Comparison of ENCODE assay signal across 18 cellular contexts in the genomic region with DNA sequence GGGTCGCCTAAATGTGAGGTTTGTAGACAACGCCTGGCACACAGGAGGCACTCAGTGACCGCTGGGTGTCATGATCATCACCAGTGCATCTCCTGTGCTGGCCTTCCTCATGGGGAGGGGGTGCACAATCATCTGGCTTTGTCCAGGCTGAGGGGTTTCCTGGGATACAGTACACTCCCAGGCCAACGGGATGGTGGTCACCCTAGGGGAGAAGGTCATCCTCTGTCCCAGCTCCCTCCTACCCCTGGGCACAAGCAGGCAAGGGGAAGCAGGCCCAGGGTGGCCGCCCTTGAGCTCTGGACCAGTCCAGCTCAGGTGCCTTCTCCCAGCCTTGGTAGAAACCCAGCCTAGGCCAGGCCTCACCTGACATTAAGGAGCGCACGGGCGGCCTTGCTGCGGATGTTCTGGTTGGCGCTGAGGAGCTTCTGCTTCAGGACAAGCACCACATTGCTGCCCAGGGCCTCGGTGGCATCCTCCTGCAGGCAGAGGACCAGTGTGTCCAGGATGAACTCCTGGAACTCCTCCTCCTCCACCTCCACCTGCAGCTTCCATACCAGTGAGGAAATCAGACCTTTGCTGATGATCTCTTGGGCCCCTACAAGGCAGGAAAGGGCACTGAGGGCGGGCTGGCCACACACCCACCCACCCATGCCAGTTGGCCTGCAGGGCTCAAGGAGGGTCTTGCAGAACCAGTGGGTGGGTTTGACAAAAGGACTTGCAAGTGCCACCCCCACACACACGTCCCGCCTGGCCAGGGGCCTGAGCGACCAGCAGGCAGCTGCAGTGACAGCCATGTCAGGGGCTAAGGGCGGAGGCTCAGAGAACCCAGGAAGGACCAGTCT. TPM values are rescaled to one million over a fixed set of nuclear protein-coding genes. Genes with fewer than 3 reads are reported as not detected.
DNase-seq lines count a peak whose midpoint lies in the region; ATAC-seq and TF ChIP-seq lines count a peak whose summit lies in the region.
"Had no signal": no experiment of that assay in that cellular context is flagged by ENCODE, and none has a peak within 500 bp of the region (broad histone marks: within the 10 kb centered on the region; RNA-seq: fewer than 3 reads in every experiment).

No MANE protein-coding gene starts in this region.

- WGBS in hepatocyte (ENCODE audit: low lambda C conversion rate, missing lambda C conversion rate): 94% methylated on average over 16 of the region's 16 CpGs

- no peaks in the 10 kb centered on the region for H3K36me3 ChIP-seq in RWPE2 (ENCODE audit: low read depth)
- no peaks in the 10 kb centered on the region for H3K36me3 ChIP-seq in hepatocyte (replicated peaks; ENCODE audit: insufficient read depth, low read depth)
- H3K36me3 ChIP-seq: SJCRH30 had no signal

- no peak for TF ChIP-seq CTCF in RWPE2 (IDR thresholded peaks at IDR 0.05; ENCODE audit: poor library complexity, severe bottlenecking)
- TF ChIP-seq CTCF in hepatocyte (IDR thresholded peaks at IDR 0.05; ENCODE audit: poor library complexity): no peak

- H3K27me3 ChIP-seq in RWPE2 (ENCODE audit: insufficient read depth, poor library complexity, severe bottlenecking): no peaks in the 10 kb centered on the region
- H3K27me3 ChIP-seq in hepatocyte: no peaks in the 10 kb centered on the region
- H3K27me3 ChIP-seq: foreskin keratinocyte, SJCRH30 had no signal

- no peaks in the 10 kb centered on the region for H3K79me2 ChIP-seq in hepatocyte

- H3K27ac ChIP-seq in RWPE2 (ENCODE audit: poor library complexity, severe bottlenecking) (no peak overlapping the region), hepatocyte (no peak overlapping the region)
- H3K27ac ChIP-seq: foreskin keratinocyte, SJCRH30 had no signal

- no peaks in the 10 kb centered on the region for H3K9me2 ChIP-seq in hepatocyte (replicated peaks; ENCODE audit: insufficient read depth)

- DNase-seq in activated T-cell treated with anti-CD3 and anti-CD28 coated beads, Interleukin-2, amount 50 U/mL, for 1 hour: peak; percentile 13
- DNase-seq in activated T-cell treated with anti-CD3 and anti-CD28 coated beads for 4 hours: no peak
- DNase-seq in RWPE2 (ENCODE audit: low spot score): peak; percentile 48
- peak; percentile 2 for DNase-seq in hepatocyte (ENCODE audit: low spot score)
- peak; percentile 21 for DNase-seq in stimulated activated CD8-positive, alpha-beta memory T cell treated with anti-CD3 and anti-CD28 coated beads, Interleukin-4, amount 100 ng/mL, for 48 hours
- DNase-seq in effector CD8-positive, alpha-beta T cell (lab: John Stamatoyannopoulos, UW): no peak
- no peak for DNase-seq in hypothalamus (lab: John Stamatoyannopoulos, UW)
- DNase-seq: amygdala; CD4-positive, CD25-positive, alpha-beta regulatory T cell; DMS53; foreskin keratinocyte; NCI-H2081 treated with DMSO at 0.1 percent for 48 hours; NCI-H510A treated with DMSO at 0.1 percent for 48 hours; stimulated activated CD4-positive, alpha-beta T cell treated with anti-CD3 and anti-CD28 coated beads, Interleukin-12 subunit alpha, Interleukin-12 subunit beta, amount 100 ng/mL, for 4 hours had no signal

- H3K4me1 ChIP-seq in RWPE2 (ENCODE audit: insufficient read depth, poor library complexity, severe bottlenecking): no peaks in the 10 kb centered on the region
- H3K4me1 ChIP-seq in hepatocyte (ENCODE audit: insufficient read depth): no peaks in the 10 kb centered on the region
- H3K4me1 ChIP-seq: foreskin keratinocyte had no signal

- H3K4me2 ChIP-seq in hepatocyte: no peak overlapping the region

- H2AFZ ChIP-seq in hepatocyte: no peak overlapping the region

- peaks cover 10% of the 10 kb centered on the region for H3K9me3 ChIP-seq in RWPE2 (ENCODE audit: severe bottlenecking)
- no peaks in the 10 kb centered on the region for H3K9me3 ChIP-seq in hepatocyte (ENCODE audit: low read depth)
- H3K9me3 ChIP-seq: SJCRH30 had no signal

- ATAC-seq in RWPE2 (ENCODE audit: low read depth) (no peak), HG03432 (IDR thresholded peaks at IDR 0.05; ENCODE audit: unreplicated experiment) (no peak)
- ATAC-seq: foreskin keratinocyte; left colon; stimulated activated memory B cell treated with anti-CD40 and anti-IgM and Interleukin-4, amounts not matched to agents 10 μg/mL and 1 μg/mL and 100 μg/mL, for 72 hours had no signal

- H3K4me3 ChIP-seq in RWPE2 (ENCODE audit: severe bottlenecking): no peak overlapping the region
- H3K4me3 ChIP-seq in hepatocyte: no peak overlapping the region
- H3K4me3 ChIP-seq: SJCRH30 had no signal

- H4K20me1 ChIP-seq in hepatocyte (ENCODE audit: insufficient read depth, poor library complexity, severe bottlenecking): no peaks in the 10 kb centered on the region

RNA-seq across cellular contexts. Expression of a gene that starts 6.6 kb away (rescaled TPM):
- 4.1 and 4.5 TPM in 2 replicates for total RNA-seq in hepatocyte
- 3.4 and 5.1 TPM in 2 replicates for polyA plus RNA-seq in hepatocyte

Comparison
In these comparisons a context has a peak if more than half of its experiments do, and no peak if none do; other contexts are left out.
1. DNase-seq: peak in activated T-cell treated with anti-CD3 and anti-CD28 coated beads, Interleukin-2, amount 50 U/mL, for 1 hour (single experiment), RWPE2 (single experiment), hepatocyte (single experiment) and stimulated activated CD8-positive, alpha-beta memory T cell treated with anti-CD3 and anti-CD28 coated beads, Interleukin-4, amount 100 ng/mL, for 48 hours (single experiment); none in activated T-cell treated with anti-CD3 and anti-CD28 coated beads for 4 hours (single experiment), effector CD8-positive, alpha-beta T cell (single experiment) and hypothalamus (0 of 51).